Comparison of ENCODE assay signal across 15 cellular contexts in genomic region chr6:19070520-19070919, GRCh38.
DNase-seq lines count a peak whose midpoint lies in the region; ATAC-seq and TF ChIP-seq lines count a peak whose summit lies in the region.
"Had no signal": no experiment of that assay in that cellular context is flagged by ENCODE, and none has a peak within 500 bp of the region (broad histone marks: within the 10 kb centered on the region; RNA-seq: fewer than 3 reads in every experiment).

No MANE protein-coding gene starts in this region.

- H4K20me1 ChIP-seq in hepatocyte (ENCODE audit: insufficient read depth, poor library complexity, severe bottlenecking): no peaks in the 10 kb centered on the region

- H3K27me3 ChIP-seq in left ventricle myocardium inferior (ENCODE audit: low read depth) (no peaks in the 10 kb centered on the region), hepatocyte (no peaks in the 10 kb centered on the region), transverse colon (no peaks in the 10 kb centered on the region)
- H3K27me3 ChIP-seq: BE2C had no signal

- in situ Hi-C loops in transverse colon (cut with MboI; ENCODE audit: low pct_ligation_motif_present in 1 of 4, low pct_unique_long_range_greater_than_20kb in 1 of 4, low sequenced_read_pairs in 3 of 4): no loop called here

- ATAC-seq in left ventricle myocardium superior: peak; percentile 56
- ATAC-seq: GM23338, HepG2 had no signal

- H3K27me3 Mint-ChIP-seq in chondrocyte (ENCODE audit: low read depth): no peaks in the 10 kb centered on the region
- H3K27me3 Mint-ChIP-seq: CD4-positive, alpha-beta memory T cell had no signal

- TF ChIP-seq POLR2A in transverse colon (IDR thresholded peaks at IDR 0.05): no peak

- H3K36me3 ChIP-seq in left ventricle myocardium inferior: no peaks in the 10 kb centered on the region
- H3K36me3 ChIP-seq in hepatocyte (replicated peaks; ENCODE audit: insufficient read depth, low read depth): no peaks in the 10 kb centered on the region
- H3K36me3 ChIP-seq in transverse colon: no peaks in the 10 kb centered on the region
- H3K36me3 ChIP-seq: BE2C had no signal

- H3K4me1 Mint-ChIP-seq in chondrocyte (ENCODE audit: low read depth): no peaks in the 10 kb centered on the region
- H3K4me1 Mint-ChIP-seq: CD4-positive, alpha-beta memory T cell; GM23338; H9 had no signal

- H3K4me3 ChIP-seq in left ventricle myocardium inferior (no peak overlapping the region), hepatocyte (no peak overlapping the region), transverse colon (no peak overlapping the region)
- H3K4me3 ChIP-seq: GM23338 had no signal

- H3K4me1 ChIP-seq in left ventricle myocardium inferior: no peaks in the 10 kb centered on the region
- H3K4me1 ChIP-seq in hepatocyte (ENCODE audit: insufficient read depth): no peaks in the 10 kb centered on the region
- H3K4me1 ChIP-seq in transverse colon: no peaks in the 10 kb centered on the region
- H3K4me1 ChIP-seq: BE2C had no signal

- H3K9me2 ChIP-seq in hepatocyte (replicated peaks; ENCODE audit: insufficient read depth): no peaks in the 10 kb centered on the region

- DNase-seq in left ventricle myocardium superior: no peak
- no peak for DNase-seq in left ventricle myocardium inferior
- DNase-seq in NCI-H446 treated with DMSO at 0.1 percent for 48 hours (lab: John Stamatoyannopoulos, UW): peak; percentile 15
- peak; percentile 15 for DNase-seq in hepatocyte (ENCODE audit: low spot score)
- no peak for DNase-seq in chondrocyte (ENCODE audit: low spot score)
- no peak for DNase-seq in transverse colon
- no peak for DNase-seq in NCI-H524 (lab: John Stamatoyannopoulos, UW)
- DNase-seq: BE2C; CD4-positive, alpha-beta memory T cell; DND-41; GDM1; H9 had no signal

- H3K27ac Mint-ChIP-seq in chondrocyte (ENCODE audit: unreplicated experiment): no peak overlapping the region
- H3K27ac Mint-ChIP-seq: CD4-positive, alpha-beta memory T cell; GM23338; H9 had no signal

- H3K79me2 ChIP-seq in hepatocyte: no peaks in the 10 kb centered on the region

- no peaks in the 10 kb centered on the region for H3K36me3 Mint-ChIP-seq in chondrocyte (ENCODE audit: low read depth)
- H3K36me3 Mint-ChIP-seq: CD4-positive, alpha-beta memory T cell had no signal

- no peak for TF ChIP-seq EP300 in transverse colon (IDR thresholded peaks at IDR 0.05; ENCODE audit: low read depth)

- intact Hi-C loops in left ventricle myocardium superior (cut with micrococcal nuclease) (no loop called here), left ventricle myocardium inferior (cut with micrococcal nuclease) (no loop called here), transverse colon (cut with DNase I; ENCODE audit: low total_unique reads) (no loop called here)

- peaks cover 24% of the 10 kb centered on the region for H3K9me3 Mint-ChIP-seq in chondrocyte (ENCODE audit: low read depth)
- H3K9me3 Mint-ChIP-seq: GM23338, H9 had no signal

- peaks cover 41% of the 10 kb centered on the region for H3K9me3 ChIP-seq in left ventricle myocardium inferior (replicated peaks)
- H3K9me3 ChIP-seq in hepatocyte (ENCODE audit: low read depth): no peaks in the 10 kb centered on the region
- peaks cover 0 to 5% of the 10 kb centered on the region in 2 donors for H3K9me3 ChIP-seq in transverse colon
- H3K9me3 ChIP-seq: BE2C had no signal

- no peak for TF ChIP-seq CTCF in left ventricle myocardium inferior (IDR thresholded peaks at IDR 0.05; ENCODE audit: borderline replicate concordance)
- TF ChIP-seq CTCF in hepatocyte (IDR thresholded peaks at IDR 0.05; ENCODE audit: poor library complexity): no peak
- no peak for TF ChIP-seq CTCF in chondrocyte (IDR thresholded peaks at IDR 0.05)
- no peak for TF ChIP-seq CTCF in transverse colon (IDR thresholded peaks at IDR 0.05)

- no peak overlapping the region for H2AFZ ChIP-seq in hepatocyte
- H2AFZ ChIP-seq: GM23338 had no signal

- no peak overlapping the region for H3K4me3 Mint-ChIP-seq in chondrocyte (ENCODE audit: unreplicated experiment)
- H3K4me3 Mint-ChIP-seq: CD4-positive, alpha-beta memory T cell; GM23338; H9 had no signal

- H3K4me2 ChIP-seq in hepatocyte: no peak overlapping the region
- H3K4me2 ChIP-seq: GM23338 had no signal

- H3K27ac ChIP-seq in left ventricle myocardium inferior (replicated peaks) (no peak overlapping the region), hepatocyte (no peak overlapping the region), transverse colon (no peak overlapping the region)
- H3K27ac ChIP-seq: C4-2B had no signal

Comparison
In these comparisons a context has a peak if more than half of its experiments do, and no peak if none do; other contexts are left out.
1. DNase-seq: peak in NCI-H446 treated with DMSO at 0.1 percent for 48 hours (single experiment) and hepatocyte (single experiment); none in left ventricle myocardium superior (single experiment), left ventricle myocardium inferior (single experiment), chondrocyte (single experiment), transverse colon (single experiment) and NCI-H524 (0 of 2).